ENCODE assay signal across 1 cellular context in genomic region chr2:47777268-47777972, GRCh38.
TF ChIP-seq lines count a peak whose summit lies in the region.

No MANE protein-coding gene starts in this region.

TF ChIP-seq in GM23338, 12 proteins besides CTCF, POLR2A, EP300 and RAD21 (continued from another document):
- TF ChIP-seq ZNF462 (CRISPR knock-in tag; IDR thresholded peaks at IDR 0.05): no peak
- TF ChIP-seq CREB1 (CRISPR knock-in tag; IDR thresholded peaks at IDR 0.05; ENCODE audit: low read depth): no peak
